ENCODE assay signal across 28 cellular contexts in genomic region chr20:31640259-31640658, GRCh38. TPM values are rescaled to one million over a fixed set of nuclear protein-coding genes. Genes with fewer than 3 reads are reported as not detected.
"Had no signal": no experiment of that assay in that cellular context is flagged by ENCODE, and none has a peak within 500 bp of the region (broad histone marks: within the 10 kb centered on the region; RNA-seq: fewer than 3 reads in every experiment).

No MANE protein-coding gene starts in this region.

- H3K4me1 ChIP-seq: parathyroid adenoma, prostate gland, sigmoid colon, tibial nerve, vagina had no signal

- H2AFZ ChIP-seq: parathyroid adenoma had no signal

- H3K27me3 ChIP-seq: vagina had no signal

- H3K36me3 ChIP-seq: esophagus squamous epithelium, heart right ventricle, left lung, prostate gland, right atrium auricular region, sigmoid colon, thoracic aorta, tibial nerve, vagina had no signal

- DNase-seq: dermis blood vessel endothelial cell; effector memory CD4-positive, alpha-beta T cell; erythroblast; esophagus squamous epithelium; foreskin melanocyte; glutamatergic neuron; heart right ventricle; hippocampal formation; left cardiac atrium; naive B cell; sigmoid colon; stimulated activated CD4-positive, alpha-beta T cell treated with anti-CD3 and anti-CD28 coated beads, Interleukin-2, amount 100 ng/mL, for 24 hours; stimulated activated CD4-positive, alpha-beta T cell treated with anti-CD3 and anti-CD28 coated beads, Interleukin-4, amount 100 ng/mL, for 24 hours; stimulated activated naive CD8-positive, alpha-beta T cell treated with anti-CD3 and anti-CD28 coated beads, Interleukin-15, Interleukin-2, amounts not matched to agents 100 U/mL and 50 U/mL, for 24 hours had no signal

- H3K27ac ChIP-seq: coronary artery, esophagus squamous epithelium, left lung, parathyroid adenoma, prostate gland, right atrium auricular region, sigmoid colon, thoracic aorta, tibial nerve, vagina had no signal

- ATAC-seq: heart right ventricle; left cardiac atrium; left lung; natural killer cell treated with Interleukin-12 subunit alpha and Interleukin-12 subunit beta and Interleukin-15 and Interleukin-18, amount 100 ng/mL, for 72 hours; stimulated activated effector memory CD8-positive, alpha-beta T cell treated with anti-CD3 and anti-CD28 coated beads, Interleukin-12 subunit alpha, Interleukin-12 subunit beta, amount 100 ng/mL, for 72 hours; stimulated activated naive CD8-positive, alpha-beta T cell treated with anti-CD3 and anti-CD28 coated beads, Interleukin-15, Interleukin-2, amounts not matched to agents 100 U/mL and 50 U/mL, for 24 hours had no signal

- H3K4me3 ChIP-seq: coronary artery, esophagus squamous epithelium, left lung, lung, prostate gland, right atrium auricular region, sigmoid colon, thoracic aorta, tibial nerve, vagina had no signal

- H3K9ac ChIP-seq: parathyroid adenoma had no signal

- H3K9me3 ChIP-seq: esophagus squamous epithelium, heart right ventricle, left lung, prostate gland, right atrium auricular region, sigmoid colon, thoracic aorta, tibial nerve, vagina had no signal

RNA-seq across cellular contexts. Expression of gene COX4I2, which starts 2.5 kb away (rescaled TPM):
- total RNA-seq: dermis blood vessel endothelial cell; mononuclear cell; natural killer cell treated with Interleukin-12 subunit alpha and Interleukin-12 subunit beta and Interleukin-15 and Interleukin-18, amount 100 ng/mL, for 72 hours; neural crest cell; osteoblast had no signal
